ENCODE assay signal across 1 cellular context in the genomic region with DNA sequence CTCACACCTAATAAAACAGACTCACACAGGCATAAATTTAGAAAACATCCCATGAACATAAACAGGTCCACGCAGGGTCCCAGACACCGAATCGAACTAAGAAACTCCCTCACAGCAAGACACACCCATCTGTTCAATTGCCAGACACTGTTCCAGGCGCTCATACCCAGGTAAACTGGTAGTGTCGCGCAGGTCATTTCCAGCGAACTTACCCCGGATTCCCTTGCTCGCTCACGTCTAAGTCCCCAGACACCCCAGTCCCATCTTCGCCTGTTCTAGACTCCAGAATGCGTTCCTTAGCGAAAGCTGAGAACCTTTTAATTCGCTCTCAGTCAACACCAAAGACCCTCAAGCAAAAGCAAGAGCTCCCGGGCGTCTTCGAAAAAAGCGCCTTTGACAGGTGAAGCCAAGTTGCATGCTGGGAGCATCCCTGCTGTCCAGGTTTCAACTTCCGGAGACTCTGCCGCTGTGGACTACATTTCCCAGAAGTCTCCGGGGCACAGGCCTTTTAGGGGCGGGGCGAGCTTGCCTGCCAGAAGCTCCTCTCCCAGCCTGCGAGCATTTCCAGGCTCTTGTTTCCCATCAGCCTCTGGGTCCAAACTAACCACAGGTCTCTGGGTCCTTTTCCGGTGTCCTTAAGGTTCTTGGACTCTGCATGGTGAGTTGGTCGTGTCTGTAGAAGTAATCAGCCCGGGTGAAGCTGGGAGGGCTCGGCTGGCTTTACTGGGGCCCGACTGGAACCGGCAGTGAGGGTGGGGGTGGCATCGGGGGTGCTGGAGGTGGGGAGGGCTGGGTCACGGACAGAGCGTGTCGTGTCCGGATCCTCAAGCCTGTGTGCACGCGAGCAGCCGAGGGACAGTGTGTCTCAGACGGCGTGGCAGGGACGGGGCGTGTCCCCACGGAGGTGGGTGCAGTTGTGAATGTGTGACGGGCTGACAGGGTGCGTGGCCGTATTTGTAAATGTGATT.
TF ChIP-seq lines count a peak whose summit lies in the region.

A gene (plus strand): TSS at position 535 of the 968 bp plus-strand sequence. CDS start 6,184 bp downstream, outside the sequence.

TF ChIP-seq in K562, 482 proteins besides CTCF, POLR2A, EP300 and RAD21 (continued from another document and continues in another):
- TF ChIP-seq, protein P1, sequence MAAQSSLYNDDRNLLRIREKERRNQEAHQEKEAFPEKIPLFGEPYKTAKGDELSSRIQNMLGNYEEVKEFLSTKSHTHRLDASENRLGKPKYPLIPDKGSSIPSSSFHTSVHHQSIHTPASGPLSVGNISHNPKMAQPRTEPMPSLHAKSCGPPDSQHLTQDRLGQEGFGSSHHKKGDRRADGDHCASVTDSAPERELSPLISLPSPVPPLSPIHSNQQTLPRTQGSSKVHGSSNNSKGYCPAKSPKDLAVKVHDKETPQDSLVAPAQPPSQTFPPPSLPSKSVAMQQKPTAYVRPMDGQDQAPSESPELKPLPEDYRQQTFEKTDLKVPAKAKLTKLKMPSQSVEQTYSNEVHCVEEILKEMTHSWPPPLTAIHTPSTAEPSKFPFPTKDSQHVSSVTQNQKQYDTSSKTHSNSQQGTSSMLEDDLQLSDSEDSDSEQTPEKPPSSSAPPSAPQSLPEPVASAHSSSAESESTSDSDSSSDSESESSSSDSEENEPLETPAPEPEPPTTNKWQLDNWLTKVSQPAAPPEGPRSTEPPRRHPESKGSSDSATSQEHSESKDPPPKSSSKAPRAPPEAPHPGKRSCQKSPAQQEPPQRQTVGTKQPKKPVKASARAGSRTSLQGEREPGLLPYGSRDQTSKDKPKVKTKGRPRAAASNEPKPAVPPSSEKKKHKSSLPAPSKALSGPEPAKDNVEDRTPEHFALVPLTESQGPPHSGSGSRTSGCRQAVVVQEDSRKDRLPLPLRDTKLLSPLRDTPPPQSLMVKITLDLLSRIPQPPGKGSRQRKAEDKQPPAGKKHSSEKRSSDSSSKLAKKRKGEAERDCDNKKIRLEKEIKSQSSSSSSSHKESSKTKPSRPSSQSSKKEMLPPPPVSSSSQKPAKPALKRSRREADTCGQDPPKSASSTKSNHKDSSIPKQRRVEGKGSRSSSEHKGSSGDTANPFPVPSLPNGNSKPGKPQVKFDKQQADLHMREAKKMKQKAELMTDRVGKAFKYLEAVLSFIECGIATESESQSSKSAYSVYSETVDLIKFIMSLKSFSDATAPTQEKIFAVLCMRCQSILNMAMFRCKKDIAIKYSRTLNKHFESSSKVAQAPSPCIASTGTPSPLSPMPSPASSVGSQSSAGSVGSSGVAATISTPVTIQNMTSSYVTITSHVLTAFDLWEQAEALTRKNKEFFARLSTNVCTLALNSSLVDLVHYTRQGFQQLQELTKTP (IDR thresholded peaks at IDR 0.05; ENCODE audit: low read depth in 1 of 2, partially characterized antibody in 2 of 2), result peak in 1 of 2 experiments; percentile 94
- TF ChIP-seq POLR2G (IDR thresholded peaks at IDR 0.05; ENCODE audit: low read depth, low read length), result peak; percentile 68
- no peak for TF ChIP-seq PTRF (tag; IDR thresholded peaks at IDR 0.05)
- TF ChIP-seq, protein P2, sequence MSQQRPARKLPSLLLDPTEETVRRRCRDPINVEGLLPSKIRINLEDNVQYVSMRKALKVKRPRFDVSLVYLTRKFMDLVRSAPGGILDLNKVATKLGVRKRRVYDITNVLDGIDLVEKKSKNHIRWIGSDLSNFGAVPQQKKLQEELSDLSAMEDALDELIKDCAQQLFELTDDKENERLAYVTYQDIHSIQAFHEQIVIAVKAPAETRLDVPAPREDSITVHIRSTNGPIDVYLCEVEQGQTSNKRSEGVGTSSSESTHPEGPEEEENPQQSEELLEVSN (IDR thresholded peaks at IDR 0.05; ENCODE audit: borderline replicate concordance in 1 of 2, extremely low read depth in 1 of 2, insufficient read depth in 1 of 2, insufficient read length in 1 of 2, low read depth in 1 of 2, low read length in 1 of 2, poor library complexity in 1 of 2, severe bottlenecking in 1 of 2), result peak in 1 of 2 experiments; percentile 64
- peak; percentile 57; the same call in 1 of the 2 replicates for TF ChIP-seq ZNF766 (CRISPR knock-in tag; conservative IDR thresholded peaks at IDR 0.05)
- peak; percentile 49; the same call in 1 of the 2 replicates for TF ChIP-seq BHLHE40 (IDR thresholded peaks at IDR 0.05; ENCODE audit: low read length)
- TF ChIP-seq CBX5 (IDR thresholded peaks at IDR 0.05; ENCODE audit: borderline replicate concordance, low read depth), result no peak
- TF ChIP-seq ZFX (CRISPR knock-in tag; IDR thresholded peaks at IDR 0.05), result peak; percentile 51; the same call in 1 of the 2 replicates
- TF ChIP-seq FOXK2 (conservative IDR thresholded peaks at IDR 0.05 in 1 of 2, IDR thresholded peaks at IDR 0.05 in 1 of 2; ENCODE audit: low read depth in 2 of 2), result peak; percentile 59 to 67; a peak in 3 of 4 replicates
- TF ChIP-seq, protein P3, sequence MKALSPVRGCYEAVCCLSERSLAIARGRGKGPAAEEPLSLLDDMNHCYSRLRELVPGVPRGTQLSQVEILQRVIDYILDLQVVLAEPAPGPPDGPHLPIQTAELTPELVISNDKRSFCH (CRISPR knock-in tag; IDR thresholded peaks at IDR 0.05), result no peak
- TF ChIP-seq, protein P3 (tag; IDR thresholded peaks at IDR 0.05), result no peak
- TF ChIP-seq SAFB (IDR thresholded peaks at IDR 0.05; ENCODE audit: borderline replicate concordance, low read depth, low read length), result no peak; the same call in 1 of the 2 replicates
- TF ChIP-seq KDM5B (IDR thresholded peaks at IDR 0.05; ENCODE audit: insufficient replicate concordance, low read depth, low read length), result peak; percentile 65
- no peak for TF ChIP-seq ZNF668 (CRISPR knock-in tag; IDR thresholded peaks at IDR 0.05)
- TF ChIP-seq XRCC5 (IDR thresholded peaks at IDR 0.05; ENCODE audit: low read depth, low read length), result peak; percentile 62; the same call in 1 of the 2 replicates
- TF ChIP-seq SRF (CRISPR knock-in tag; IDR thresholded peaks at IDR 0.05), result peak in 1 of 2 experiments; percentile 91; a peak in 2 of 4 replicates
- peak; percentile 29; the same call in 1 of the 2 replicates for TF ChIP-seq JUND (IDR thresholded peaks at IDR 0.05; ENCODE audit: borderline replicate concordance, low read depth, low read length)
- no peak; the same call in 2 of the 3 replicates for TF ChIP-seq JUND (tag; IDR thresholded peaks at IDR 0.05; ENCODE audit: borderline replicate concordance, low read depth, low read length)
- TF ChIP-seq GTF2F1 (IDR thresholded peaks at IDR 0.05; ENCODE audit: low read depth, low read length), result 0 out of 2 replicates have a peak, but pooled peaks have one; percentile 51
- TF ChIP-seq POLR2B (IDR thresholded peaks at IDR 0.05; ENCODE audit: low read depth, partially characterized antibody), result peak; percentile 44
- TF ChIP-seq, protein P4, sequence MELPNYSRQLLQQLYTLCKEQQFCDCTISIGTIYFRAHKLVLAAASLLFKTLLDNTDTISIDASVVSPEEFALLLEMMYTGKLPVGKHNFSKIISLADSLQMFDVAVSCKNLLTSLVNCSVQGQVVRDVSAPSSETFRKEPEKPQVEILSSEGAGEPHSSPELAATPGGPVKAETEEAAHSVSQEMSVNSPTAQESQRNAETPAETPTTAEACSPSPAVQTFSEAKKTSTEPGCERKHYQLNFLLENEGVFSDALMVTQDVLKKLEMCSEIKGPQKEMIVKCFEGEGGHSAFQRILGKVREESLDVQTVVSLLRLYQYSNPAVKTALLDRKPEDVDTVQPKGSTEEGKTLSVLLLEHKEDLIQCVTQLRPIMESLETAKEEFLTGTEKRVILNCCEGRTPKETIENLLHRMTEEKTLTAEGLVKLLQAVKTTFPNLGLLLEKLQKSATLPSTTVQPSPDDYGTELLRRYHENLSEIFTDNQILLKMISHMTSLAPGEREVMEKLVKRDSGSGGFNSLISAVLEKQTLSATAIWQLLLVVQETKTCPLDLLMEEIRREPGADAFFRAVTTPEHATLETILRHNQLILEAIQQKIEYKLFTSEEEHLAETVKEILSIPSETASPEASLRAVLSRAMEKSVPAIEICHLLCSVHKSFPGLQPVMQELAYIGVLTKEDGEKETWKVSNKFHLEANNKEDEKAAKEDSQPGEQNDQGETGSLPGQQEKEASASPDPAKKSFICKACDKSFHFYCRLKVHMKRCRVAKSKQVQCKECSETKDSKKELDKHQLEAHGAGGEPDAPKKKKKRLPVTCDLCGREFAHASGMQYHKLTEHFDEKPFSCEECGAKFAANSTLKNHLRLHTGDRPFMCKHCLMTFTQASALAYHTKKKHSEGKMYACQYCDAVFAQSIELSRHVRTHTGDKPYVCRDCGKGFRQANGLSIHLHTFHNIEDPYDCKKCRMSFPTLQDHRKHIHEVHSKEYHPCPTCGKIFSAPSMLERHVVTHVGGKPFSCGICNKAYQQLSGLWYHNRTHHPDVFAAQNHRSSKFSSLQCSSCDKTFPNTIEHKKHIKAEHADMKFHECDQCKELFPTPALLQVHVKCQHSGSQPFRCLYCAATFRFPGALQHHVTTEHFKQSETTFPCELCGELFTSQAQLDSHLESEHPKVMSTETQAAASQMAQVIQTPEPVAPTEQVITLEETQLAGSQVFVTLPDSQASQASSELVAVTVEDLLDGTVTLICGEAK (IDR thresholded peaks at IDR 0.05), result peak; percentile 84
- TF ChIP-seq, protein P4 (CRISPR knock-in tag; IDR thresholded peaks at IDR 0.05), result no peak
- 0 out of 2 replicates have a peak, but pooled peaks have one; percentile 45 for TF ChIP-seq NR2C1 (IDR thresholded peaks at IDR 0.05)
- peak; percentile 47 for TF ChIP-seq NR2C1 (tag; IDR thresholded peaks at IDR 0.05)
- peak; percentile 93 for TF ChIP-seq HCFC1 (IDR thresholded peaks at IDR 0.05; ENCODE audit: low read depth, low read length)
- TF ChIP-seq, protein P5, sequence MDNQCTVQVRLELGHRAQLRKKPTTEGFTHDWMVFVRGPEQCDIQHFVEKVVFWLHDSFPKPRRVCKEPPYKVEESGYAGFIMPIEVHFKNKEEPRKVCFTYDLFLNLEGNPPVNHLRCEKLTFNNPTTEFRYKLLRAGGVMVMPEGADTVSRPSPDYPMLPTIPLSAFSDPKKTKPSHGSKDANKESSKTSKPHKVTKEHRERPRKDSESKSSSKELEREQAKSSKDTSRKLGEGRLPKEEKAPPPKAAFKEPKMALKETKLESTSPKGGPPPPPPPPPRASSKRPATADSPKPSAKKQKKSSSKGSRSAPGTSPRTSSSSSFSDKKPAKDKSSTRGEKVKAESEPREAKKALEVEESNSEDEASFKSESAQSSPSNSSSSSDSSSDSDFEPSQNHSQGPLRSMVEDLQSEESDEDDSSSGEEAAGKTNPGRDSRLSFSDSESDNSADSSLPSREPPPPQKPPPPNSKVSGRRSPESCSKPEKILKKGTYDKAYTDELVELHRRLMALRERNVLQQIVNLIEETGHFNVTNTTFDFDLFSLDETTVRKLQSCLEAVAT (IDR thresholded peaks at IDR 0.05), result peak in 1 of 2 experiments; percentile 51; a peak in 1 of 4 replicates
- TF ChIP-seq SMAD1 (IDR thresholded peaks at IDR 0.05; ENCODE audit: low read depth, low read length, partially characterized antibody), result peak; percentile 25
- TF ChIP-seq, protein P6, sequence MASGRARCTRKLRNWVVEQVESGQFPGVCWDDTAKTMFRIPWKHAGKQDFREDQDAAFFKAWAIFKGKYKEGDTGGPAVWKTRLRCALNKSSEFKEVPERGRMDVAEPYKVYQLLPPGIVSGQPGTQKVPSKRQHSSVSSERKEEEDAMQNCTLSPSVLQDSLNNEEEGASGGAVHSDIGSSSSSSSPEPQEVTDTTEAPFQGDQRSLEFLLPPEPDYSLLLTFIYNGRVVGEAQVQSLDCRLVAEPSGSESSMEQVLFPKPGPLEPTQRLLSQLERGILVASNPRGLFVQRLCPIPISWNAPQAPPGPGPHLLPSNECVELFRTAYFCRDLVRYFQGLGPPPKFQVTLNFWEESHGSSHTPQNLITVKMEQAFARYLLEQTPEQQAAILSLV (tag; IDR thresholded peaks at IDR 0.05), result no peak
- TF ChIP-seq GABPA (tag; conservative IDR thresholded peaks at IDR 0.05; ENCODE audit: low read depth), result peak; percentile 88
- TF ChIP-seq TCF7L2 (IDR thresholded peaks at IDR 0.05; ENCODE audit: low read depth, low read length), result peak; percentile 61; the same call in 1 of the 2 replicates
- TF ChIP-seq NR2C2 (CRISPR knock-in tag; IDR thresholded peaks at IDR 0.05), result no peak
- peak; percentile 83 for TF ChIP-seq NR2C2 (tag; IDR thresholded peaks at IDR 0.05)
- peak; percentile 22 for TF ChIP-seq POU5F1 (IDR thresholded peaks at IDR 0.05; ENCODE audit: borderline replicate concordance, low read depth, low read length, partially characterized antibody)
- no peak for TF ChIP-seq ATF1 (CRISPR knock-in tag; IDR thresholded peaks at IDR 0.05)
- peak; percentile 44 for TF ChIP-seq ATF1 (tag; IDR thresholded peaks at IDR 0.05)
- TF ChIP-seq TOE1 (IDR thresholded peaks at IDR 0.05; ENCODE audit: borderline replicate concordance), result no peak
- no peak for TF ChIP-seq TOE1 (CRISPR knock-in tag; IDR thresholded peaks at IDR 0.05; ENCODE audit: borderline replicate concordance, low read depth)
- TF ChIP-seq SUPT5H (IDR thresholded peaks at IDR 0.05), result peak; percentile 66; the same call in 1 of the 2 replicates
- TF ChIP-seq TBP (optimal IDR thresholded peaks at IDR 0.05; ENCODE audit: low read depth, low read length), result peak; percentile 79
